15 cellular contexts compared by ENCODE assay signal in genomic region chr1:41607810-41608209, GRCh38.
"Had no signal": no experiment of that assay in that cellular context is flagged by ENCODE, and none has a peak within 500 bp of the region (broad histone marks: within the 10 kb centered on the region; RNA-seq: fewer than 3 reads in every experiment).

No MANE protein-coding gene starts in this region.

- DNase-seq: activated CD4-positive, alpha-beta T cell treated with anti-CD3 and anti-CD28 coated beads, Interleukin-2, amount 50 U/mL, for 1 hour; activated naive CD4-positive, alpha-beta T cell treated with anti-CD3 and anti-CD28 coated beads, Interleukin-2, amount 50 U/mL, for 16 hours; foreskin keratinocyte; mesenchymal stem cell; pancreas; stimulated activated CD4-positive, alpha-beta T cell treated with anti-CD3 and anti-CD28 coated beads, Interleukin-15, amount 100 ng/mL, for 24 hours; stimulated activated CD4-positive, alpha-beta T cell treated with anti-CD3 and anti-CD28 coated beads, Interleukin-4, amount 100 ng/mL, for 4 hours; T-cell; T1000; WERI-Rb-1 had no signal

- H3K9me3 Mint-ChIP-seq: neural progenitor cell, T-cell had no signal

- H3K4me3 Mint-ChIP-seq: neural progenitor cell, T-cell had no signal

- H3K36me3 Mint-ChIP-seq: neural progenitor cell had no signal

- H3K9me3 ChIP-seq: breast epithelium, pancreas, tibial nerve had no signal

- FAIRE-seq: endothelial cell of umbilical vein, pancreas had no signal

- H3K4me2 ChIP-seq: neural progenitor cell had no signal

- H3K4me1 ChIP-seq: breast epithelium, foreskin keratinocyte, neural progenitor cell, pancreas had no signal

- H3K27me3 Mint-ChIP-seq: T-cell had no signal

- H3K36me3 ChIP-seq: breast epithelium, heart left ventricle, neural progenitor cell, pancreas, WERI-Rb-1 had no signal

- H3K4me3 ChIP-seq: breast epithelium, heart left ventricle, neural progenitor cell, pancreas, tibial nerve had no signal

- H3K27ac ChIP-seq: breast epithelium, foreskin keratinocyte, heart left ventricle, neural progenitor cell, pancreas, tibial nerve, WERI-Rb-1 had no signal

- H3K9ac ChIP-seq: neural progenitor cell had no signal

- H3K27me3 ChIP-seq: breast epithelium, foreskin keratinocyte, heart left ventricle, neural progenitor cell, pancreas, tibial nerve had no signal

- H3K27ac Mint-ChIP-seq: neural progenitor cell, T-cell had no signal

- H2AFZ ChIP-seq: neural progenitor cell had no signal
